Comparison of ENCODE assay signal across 8 cellular contexts in genomic region chr15:82043726-82044372, GRCh38. TPM values are rescaled to one million over a fixed set of nuclear protein-coding genes. Genes with fewer than 3 reads are reported as not detected.
DNase-seq lines count a peak whose midpoint lies in the region; ATAC-seq, FAIRE-seq and TF ChIP-seq lines count a peak whose summit lies in the region.

No MANE protein-coding gene starts in this region.

- H3K9me3 Mint-ChIP-seq in astrocyte (ENCODE audit: unreplicated experiment): no peaks in the 10 kb centered on the region

- CTCF ChIA-PET in SK-N-SH (lab: Yijun Ruan, JAX): interaction anchor here (0.7 to 3.0 kb wide), 18 partner anchors 11 to 633 kb away, joined by 3 to 9 read pairs (median 5); no protein-coding TSS in a partner anchor

- H2AFZ ChIP-seq in SK-N-SH (ENCODE audit: low read depth) (no peak overlapping the region; the same call in 1 of the 2 replicates), astrocyte (ENCODE audit: low read depth, low read length) (peak overlapping the region; percentile 69), keratinocyte (ENCODE audit: control insufficient read depth, low read length) (peak overlapping the region; percentile 73)

- H3K36me3 Mint-ChIP-seq in astrocyte (ENCODE audit: low read depth, unreplicated experiment): peaks cover 8% of the 10 kb centered on the region

- H3K27ac Mint-ChIP-seq in astrocyte (ENCODE audit: unreplicated experiment): peak overlapping the region; percentile 96

- H3K9me1 ChIP-seq in keratinocyte (ENCODE audit: control insufficient read depth, extremely low read depth, insufficient read depth, low read length): peaks cover 2% of the 10 kb centered on the region

- H3K4me3 Mint-ChIP-seq in astrocyte (ENCODE audit: unreplicated experiment): peak overlapping the region; percentile 99

- peaks cover 43% of the 10 kb centered on the region for H3K79me2 ChIP-seq in SK-N-SH (ENCODE audit: insufficient read depth)
- H3K79me2 ChIP-seq in astrocyte (ENCODE audit: insufficient read depth, low read length): peaks cover 42% of the 10 kb centered on the region
- no peaks in the 10 kb centered on the region for H3K79me2 ChIP-seq in keratinocyte (ENCODE audit: control insufficient read depth, insufficient read depth, low read length)

- DNase-seq in SK-N-SH (peak; percentile 56), astrocyte (ENCODE audit: low read depth) (no peak), keratinocyte (ENCODE audit: low read depth, low spot score) (no peak), suprapubic skin (ENCODE audit: low spot score in 2 of 2) (no peak)
- no peak for DNase-seq in effector CD8-positive, alpha-beta T cell (lab: John Stamatoyannopoulos, UW)

- H3K9me2 ChIP-seq in SK-N-SH: no peaks in the 10 kb centered on the region

- H3K4me2 ChIP-seq in SK-N-SH: peak overlapping the region; percentile 92
- H3K4me2 ChIP-seq in astrocyte (ENCODE audit: low read length): peak overlapping the region; percentile 98
- H3K4me2 ChIP-seq in keratinocyte (ENCODE audit: control insufficient read depth, extremely low read depth, insufficient read depth, low read depth, low read length): peak overlapping the region; percentile 85

- POLR2A ChIA-PET in SK-N-SH (lab: Yijun Ruan, JAX): interaction anchor here (1.0 to 1.1 kb wide), 2 partner anchors 290 to 291 kb away, joined by 3 read pairs; no protein-coding TSS in a partner anchor

- peak overlapping the region; percentile 94 to 95 for H3K4me3 ChIP-seq in SK-N-SH (ENCODE audit: low read depth in 2 of 2, low read length in 1 of 2)
- peak overlapping the region; percentile 91 for H3K4me3 ChIP-seq in astrocyte (ENCODE audit: insufficient read depth, low read depth, low read length)
- H3K4me3 ChIP-seq in keratinocyte (ENCODE audit: control insufficient read depth in 2 of 3, extremely low read depth in 1 of 3, insufficient read depth in 2 of 3, low read depth in 1 of 3, low read length in 3 of 3): peak overlapping the region; percentile 51 to 72 (median 65)
- H3K4me3 ChIP-seq in suprapubic skin: peak overlapping the region; percentile 83

- WGBS in SK-N-SH (ENCODE audit: low lambda C conversion rate): 14% methylated on average over 41 of the region's 54 CpGs
- 41% methylated on average over 47 of the region's 54 CpGs for WGBS in suprapubic skin

- TF ChIP-seq POLR2A in suprapubic skin (IDR thresholded peaks at IDR 0.05): no peak

- no peak for TF ChIP-seq RAD21 in SK-N-SH (IDR thresholded peaks at IDR 0.05; ENCODE audit: low read length)

- peaks cover 6 to 32% of the 10 kb centered on the region in 2 experiments; a peak in 2 of 4 replicates for H3K4me1 ChIP-seq in SK-N-SH (ENCODE audit: control insufficient read depth in 1 of 2, insufficient read depth in 2 of 2, low read depth in 1 of 2, low read length in 1 of 2)
- H3K4me1 ChIP-seq in astrocyte (ENCODE audit: insufficient read depth, low read length): peaks cover 22% of the 10 kb centered on the region
- peaks cover 10% of the 10 kb centered on the region for H3K4me1 ChIP-seq in keratinocyte (ENCODE audit: control insufficient read depth, extremely low read depth, insufficient read depth, low read length)
- H3K4me1 ChIP-seq in suprapubic skin: peaks cover 37% of the 10 kb centered on the region

- TF ChIP-seq CTCF in SK-N-SH (IDR thresholded peaks at IDR 0.05) (no peak; the same call in 1 of the 2 replicates), astrocyte (IDR thresholded peaks at IDR 0.05; ENCODE audit: insufficient read depth, low read depth, low read length) (no peak), keratinocyte (optimal IDR thresholded peaks at IDR 0.05 in 1 of 3, IDR thresholded peaks at IDR 0.05 in 1 of 3, conservative IDR thresholded peaks at IDR 0.05 in 1 of 3; ENCODE audit: extremely low read depth in 1 of 3, insufficient read depth in 2 of 3, low read length in 3 of 3) (no peak), suprapubic skin (IDR thresholded peaks at IDR 0.05) (no peak)

- dilution Hi-C loops in keratinocyte (cut with MboI; ENCODE audit: extremely low pct_ligation_motif_present, low sequenced_read_pairs): no loop called here

- H4K20me1 ChIP-seq in SK-N-SH (ENCODE audit: insufficient read depth) (peaks cover 39% of the 10 kb centered on the region), astrocyte (ENCODE audit: insufficient read depth, low read length) (peaks cover 51% of the 10 kb centered on the region), keratinocyte (ENCODE audit: control insufficient read depth, extremely low read depth, insufficient read depth, low read length) (no peaks in the 10 kb centered on the region)

- H3K27ac ChIP-seq in SK-N-SH (ENCODE audit: low read depth in 2 of 2, low read length in 1 of 2) (peak overlapping the region; percentile 88 to 96), astrocyte (ENCODE audit: low read depth, low read length) (peak overlapping the region; percentile 90), keratinocyte (ENCODE audit: control insufficient read depth, insufficient read depth, low read length) (no peak overlapping the region), suprapubic skin (no peak overlapping the region)

- peaks cover 25% of the 10 kb centered on the region for H3F3A ChIP-seq in SK-N-SH (replicated peaks; ENCODE audit: insufficient read depth)

- H3K9ac ChIP-seq in SK-N-SH: peak overlapping the region; percentile 94; the same call in 1 of the 2 replicates
- H3K9ac ChIP-seq in astrocyte (ENCODE audit: low read length): peak overlapping the region; percentile 96
- no peak overlapping the region for H3K9ac ChIP-seq in keratinocyte (ENCODE audit: control insufficient read depth, extremely low read depth, insufficient read depth, low read length)

- H3K4me1 Mint-ChIP-seq in astrocyte (ENCODE audit: low read depth, unreplicated experiment): peaks cover 15% of the 10 kb centered on the region

- H3K9me3 ChIP-seq in SK-N-SH (no peaks in the 10 kb centered on the region), astrocyte (ENCODE audit: insufficient read depth, low read depth, low read length) (no peaks in the 10 kb centered on the region), keratinocyte (ENCODE audit: control insufficient read depth, low read depth, low read length) (no peaks in the 10 kb centered on the region), suprapubic skin (no peaks in the 10 kb centered on the region)

- no peak for ATAC-seq in SK-N-SH treated with all-trans-retinoic acid at 6 μM for 48 hours
- ATAC-seq in esophagus mucosa: no peak
- ATAC-seq in HG03521 (IDR thresholded peaks at IDR 0.05; ENCODE audit: unreplicated experiment): no peak

- FAIRE-seq in astrocyte (lab: Jason Lieb, UNC) (no peak), keratinocyte (lab: Jason Lieb, UNC) (no peak)

- H3K27me3 ChIP-seq in SK-N-SH (ENCODE audit: insufficient read depth) (no peaks in the 10 kb centered on the region), astrocyte (ENCODE audit: insufficient read depth, low read length) (peaks cover 3% of the 10 kb centered on the region), keratinocyte (ENCODE audit: control insufficient read depth, extremely low read depth, insufficient read depth, low read length) (peaks cover 38% of the 10 kb centered on the region), suprapubic skin (peaks cover 7% of the 10 kb centered on the region)

- H3K36me3 ChIP-seq in SK-N-SH (replicated peaks in 1 of 2; ENCODE audit: control insufficient read depth in 1 of 2, insufficient read depth in 2 of 2, low read length in 1 of 2): peaks cover 22 to 25% of the 10 kb centered on the region in 2 experiments
- peaks cover 14% of the 10 kb centered on the region for H3K36me3 ChIP-seq in astrocyte (ENCODE audit: insufficient read depth, low read length)
- no peaks in the 10 kb centered on the region for H3K36me3 ChIP-seq in keratinocyte (ENCODE audit: control insufficient read depth in 2 of 2, extremely low read depth in 1 of 2, insufficient read depth in 2 of 2, low read length in 2 of 2)
- no peaks in the 10 kb centered on the region for H3K36me3 ChIP-seq in suprapubic skin

- H3K27me3 Mint-ChIP-seq in astrocyte (ENCODE audit: low read depth, unreplicated experiment): peaks cover 14% of the 10 kb centered on the region

- no peak for TF ChIP-seq EP300 in SK-N-SH (IDR thresholded peaks at IDR 0.05; ENCODE audit: borderline replicate concordance in 1 of 2, low read depth in 1 of 2, low read length in 1 of 2)
- TF ChIP-seq EP300 in suprapubic skin (IDR thresholded peaks at IDR 0.05): no peak

TF ChIP-seq in SK-N-SH, 30 proteins besides CTCF, POLR2A, EP300 and RAD21 (continues in another document):
- TF ChIP-seq USF2 (IDR thresholded peaks at IDR 0.05; ENCODE audit: borderline replicate concordance, low read depth, low read length): no peak
- no peak for TF ChIP-seq GATA2 (CRISPR knock-in tag; IDR thresholded peaks at IDR 0.05)

TF ChIP-seq in SK-N-SH treated with all-trans-retinoic acid at 6 μM for 48 hours, 23 proteins besides CTCF, POLR2A, EP300 and RAD21 (continues in another document):
- TF ChIP-seq POU6F1 (CRISPR knock-in tag; IDR thresholded peaks at IDR 0.05; ENCODE audit: borderline replicate concordance, low read depth): no peak
- no peak for TF ChIP-seq RARB (CRISPR knock-in tag; IDR thresholded peaks at IDR 0.05)
- no peak for TF ChIP-seq PPARA (CRISPR knock-in tag; IDR thresholded peaks at IDR 0.05; ENCODE audit: borderline replicate concordance)

RNA-seq across cellular contexts. Expression of gene MEX3B, which starts 2.0 kb away (rescaled TPM):
- polyA plus RNA-seq in SK-N-SH (2012; rRNA removed) (6.2 and 9.3 TPM in 2 replicates), keratinocyte (0.16 to 0.18 TPM (median 0.17 TPM) in 3 replicates)
- 4.9 and 6.2 TPM in 2 replicates for polyA plus RNA-seq in SK-N-SH (2012; cell fraction: cytosol; rRNA removed)
- polyA plus RNA-seq in SK-N-SH (2012; cell fraction: nucleus; rRNA removed): 16.9 and 22.9 TPM in 2 replicates
- total RNA-seq in astrocyte (18.7 and 19.1 TPM in 2 replicates), suprapubic skin (1 to 10 TPM in 2 of 4 donors, under 1 TPM in 2; 0.49 to 1.6 (median 0.96) TPM), esophagus mucosa (0.48 TPM)
- polyA plus RNA-seq in keratinocyte (2011; ENCODE audit: low read depth): 0.87 TPM
- polyA plus RNA-seq in keratinocyte (2011; cell fraction: cytosol; rRNA removed): 0.11 and 0.17 TPM in 2 replicates
- 0.25 and 0.28 TPM in 2 replicates for polyA plus RNA-seq in keratinocyte (2011; cell fraction: nucleus; rRNA removed)
- 0.31 and 0.54 TPM in 2 replicates for polyA plus RNA-seq in keratinocyte (2012; ENCODE audit: low replicate concordance)
- polyA minus RNA-seq in keratinocyte: 0.20 TPM in 1 of 3 replicates, not detected in the others
- 1.2 TPM for polyA minus RNA-seq in keratinocyte (2011; cell fraction: cytosol; rRNA and poly(A)+ RNA removed)
- polyA minus RNA-seq in keratinocyte (2011; cell fraction: nucleus; rRNA and poly(A)+ RNA removed): 0.21 and 0.54 TPM in 2 replicates

Comparison
In these comparisons a context has a peak if more than half of its experiments do, and no peak if none do; other contexts are left out.
1. H3K27ac ChIP-seq: peak in SK-N-SH (2 of 2) and astrocyte (single experiment); none in keratinocyte (single experiment) and suprapubic skin (single experiment).
2. Peak in every context shown above with its lines, with median percentiles within 50 percentile points of each other: H3K4me2 ChIP-seq and H3K4me3 ChIP-seq.